8 cellular contexts compared by ENCODE assay signal in genomic region chrX:153933751-153934472, GRCh38. TPM values are rescaled to one million over a fixed set of nuclear protein-coding genes. Genes with fewer than 3 reads are reported as not detected.
DNase-seq lines count a peak whose midpoint lies in the region; TF ChIP-seq lines count a peak whose summit lies in the region.

No MANE protein-coding gene starts in this region.

- DNase-seq in AG10803 (ENCODE audit: low read depth) (peak; percentile 52), cardiac fibroblast (ENCODE audit: low read depth in 2 of 2) (peak; percentile 26 to 58), myocyte (ENCODE audit: low read depth) (peak; percentile 27), DMS 273 treated with DMSO at 0.1 percent for 48 hours (lab: John Stamatoyannopoulos, UW) (no peak), SHP77 treated with DMSO at 0.1 percent for 48 hours (lab: John Stamatoyannopoulos, UW) (no peak), kidney glomerular epithelial cell (lab: John Stamatoyannopoulos, UW) (no peak), HuH-7.5 (ENCODE audit: low spot score) (no peak)
- no peak for DNase-seq in Jurkat, Clone E6-1 (ENCODE audit: low read depth, low spot score)

- TF ChIP-seq CTCF in AG10803 (conservative IDR thresholded peaks at IDR 0.05; ENCODE audit: low read length): no peak
- no peak for TF ChIP-seq CTCF in cardiac fibroblast (IDR thresholded peaks at IDR 0.05; ENCODE audit: low read depth, low read length)

- H3K4me3 ChIP-seq in AG10803 (ENCODE audit: low read length) (peak overlapping the region; percentile 71), cardiac fibroblast (replicated peaks in 1 of 2; ENCODE audit: low read depth in 2 of 2, low read length in 2 of 2) (peak overlapping the region; percentile 75 to 79)
- peak overlapping the region; percentile 63 for H3K4me3 ChIP-seq in Jurkat, Clone E6-1 (ENCODE audit: low read length)

RNA-seq across cellular contexts. Expression of gene NAA10, which starts 0.9 kb away (rescaled TPM):
- 188 TPM for polyA plus RNA-seq in Jurkat, Clone E6-1 (2012; ENCODE audit: insufficient read depth, insufficient read length)
- total RNA-seq in myocyte: 120 and 132 TPM in 2 replicates
- polyA plus RNA-seq in myocyte (2012): 150 TPM

RNA-seq across cellular contexts. Expression of gene ARHGAP4, which starts 7.8 kb away (rescaled TPM):
- 111 TPM for polyA plus RNA-seq in Jurkat, Clone E6-1 (2012; ENCODE audit: insufficient read depth, insufficient read length)
- 12.8 and 18.2 TPM in 2 replicates for total RNA-seq in myocyte
- 4.8 TPM for polyA plus RNA-seq in myocyte (2012)

RNA-seq across cellular contexts. Expression of gene RENBP, which starts 10.5 kb away (rescaled TPM):
- not detected for polyA plus RNA-seq in Jurkat, Clone E6-1 (2012; ENCODE audit: insufficient read depth, insufficient read length)
- 2.5 and 2.7 TPM in 2 replicates for total RNA-seq in myocyte
- polyA plus RNA-seq in myocyte (2012): 4.0 TPM

RNA-seq across cellular contexts. Expression of gene AVPR2, which starts 29.4 kb away (rescaled TPM):
- 1.3 TPM for polyA plus RNA-seq in Jurkat, Clone E6-1 (2012; ENCODE audit: insufficient read depth, insufficient read length)
- total RNA-seq in myocyte: 0.48 and 1.0 TPM in 2 replicates
- 0.35 TPM for polyA plus RNA-seq in myocyte (2012)

RNA-seq across cellular contexts. Expression of gene HCFC1, which starts 37.7 kb away (rescaled TPM):
- 43.2 TPM for polyA plus RNA-seq in Jurkat, Clone E6-1 (2012; ENCODE audit: insufficient read depth, insufficient read length)
- 27.1 and 33.8 TPM in 2 replicates for total RNA-seq in myocyte
- polyA plus RNA-seq in myocyte (2012): 21.8 TPM

Comparison
In these comparisons a context has a peak if more than half of its experiments do, and no peak if none do; other contexts are left out.
1. DNase-seq: peak in AG10803 (single experiment), cardiac fibroblast (2 of 2) and myocyte (single experiment); none in Jurkat, Clone E6-1 (single experiment), DMS 273 treated with DMSO at 0.1 percent for 48 hours (single experiment), SHP77 treated with DMSO at 0.1 percent for 48 hours (single experiment), kidney glomerular epithelial cell (single experiment) and HuH-7.5 (single experiment).
2. Peak in every context shown above with its lines, with median percentiles within 50 percentile points of each other: H3K4me3 ChIP-seq.